Comparison of ENCODE assay signal across 8 cellular contexts in genomic region chr11:128520886-128521696, GRCh38.
A peak's percentile ranks its signal among the peaks of the same experiment; 100 is the strongest.
DNase-seq lines count a peak whose midpoint lies in the region; ATAC-seq and TF ChIP-seq lines count a peak whose summit lies in the region.

No MANE protein-coding gene starts in this region.

- TF ChIP-seq POLR2A in uterus (IDR thresholded peaks at IDR 0.05), result no peak

- H3K36me3 ChIP-seq in lower lobe of right lung (no peaks in the 10 kb centered on the region), uterus (no peaks in the 10 kb centered on the region)

- DNase-seq in stimulated activated CD4-positive, alpha-beta T cell treated with anti-CD3 and anti-CD28 coated beads, Interleukin-4, amount 100 ng/mL, for 1 hour, result peak; percentile 23
- no peak for DNase-seq in stimulated activated CD4-positive, alpha-beta T cell treated with anti-CD3 and anti-CD28 coated beads, Interleukin-2, amount 100 ng/mL, for 48 hours
- DNase-seq in astrocyte of the cerebellum (ENCODE audit: low read depth) (no peak), lower lobe of right lung (no peak), uterus (no peak), hepatic stellate cell (ENCODE audit: low spot score) (no peak)

- H3K4me3 ChIP-seq in astrocyte of the cerebellum (ENCODE audit: low read depth, low read length), result peak overlapping the region; percentile 95
- peak overlapping the region; percentile 71 for H3K4me3 ChIP-seq in lower lobe of right lung
- peak overlapping the region; percentile 69 for H3K4me3 ChIP-seq in uterus

- H3K4me1 ChIP-seq in lower lobe of right lung (peaks cover 69% of the 10 kb centered on the region), uterus (peaks cover 9% of the 10 kb centered on the region in 2 donors)

- intact Hi-C loops in lower lobe of right lung (cut with DNase I), result no loop called here
- intact Hi-C loops in uterus (cut with DNase I; ENCODE audit: low total_unique reads), result loop anchor here (10.0 kb wide), 1 partner anchor 116 kb away; no protein-coding TSS in a partner anchor

- in situ Hi-C loops in astrocyte of the cerebellum (cut with HindIII; ENCODE audit: low sequenced_read_pairs), result loop anchor here (10.0 to 25.0 kb wide), 2 partner anchors 91 to 336 kb away; no protein-coding TSS in a partner anchor

- ATAC-seq in lower lobe of right lung, result no peak
- ATAC-seq in HG02938 (IDR thresholded peaks at IDR 0.05; ENCODE audit: unreplicated experiment), result no peak
- ATAC-seq in HG03025 (IDR thresholded peaks at IDR 0.05; ENCODE audit: low FRiP score, unreplicated experiment), result no peak

- no peaks in the 10 kb centered on the region for H3K9me3 ChIP-seq in lower lobe of right lung
- H3K9me3 ChIP-seq in uterus, result no peaks in the 10 kb centered on the region

- no peaks in the 10 kb centered on the region for H3K27me3 ChIP-seq in lower lobe of right lung (ENCODE audit: low read depth)
- no peaks in the 10 kb centered on the region for H3K27me3 ChIP-seq in uterus

- TF ChIP-seq CTCF in astrocyte of the cerebellum (IDR thresholded peaks at IDR 0.05; ENCODE audit: low read depth, low read length, missing control alignments) (no peak), lower lobe of right lung (IDR thresholded peaks at IDR 0.05) (no peak), uterus (IDR thresholded peaks at IDR 0.05) (no peak)

- H3K27ac ChIP-seq in lower lobe of right lung (peak overlapping the region; percentile 95), uterus (peak overlapping the region; percentile 95 to 98)
